Comparison of ENCODE assay signal across 8 cellular contexts in the genomic region with DNA sequence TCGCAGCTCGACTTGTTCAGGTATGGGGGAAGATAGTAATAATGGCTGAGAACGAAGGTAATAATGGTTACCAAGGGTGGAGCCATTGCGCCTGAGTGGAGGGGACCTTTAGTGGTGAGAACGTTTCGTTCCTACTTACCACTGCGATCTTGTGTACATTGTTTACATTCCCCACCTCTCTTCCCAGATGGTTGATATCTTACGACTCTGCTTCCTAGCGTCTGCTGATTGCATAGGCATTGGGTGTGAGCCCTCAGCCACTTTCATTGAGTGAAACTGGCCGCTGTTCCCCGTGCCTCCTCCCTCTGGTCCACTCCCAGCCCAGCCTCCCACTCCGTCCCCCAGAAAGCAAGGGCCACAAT. TPM values are rescaled to one million over a fixed set of nuclear protein-coding genes. Genes with fewer than 3 reads are reported as not detected.
DNase-seq lines count a peak whose midpoint lies in the region; ATAC-seq and TF ChIP-seq lines count a peak whose summit lies in the region.

No MANE protein-coding gene starts in this region.

- H3K27ac ChIP-seq in CD8-positive, alpha-beta T cell (ENCODE audit: low read depth, low read length), result peak overlapping the region; percentile 96
- H3K27ac ChIP-seq in IMR-90 (ENCODE audit: insufficient read depth, low read length) (peak overlapping the region; percentile 92), tibial nerve (peak overlapping the region; percentile 67 to 88 (median 82))

- intact Hi-C loops in CD8-positive, alpha-beta T cell (cut with DNase I, micrococcal nuclease), result loop anchor here (5.0 to 10.0 kb wide), 7 partner anchors 153 to 1309 kb away; a partner anchor contains a TSS
- intact Hi-C loops in IMR-90 (cut with micrococcal nuclease), result loop anchor here (5.0 kb wide), 1 partner anchor 158 kb away; a partner anchor contains a TSS

- H3K18ac ChIP-seq in IMR-90 (ENCODE audit: low read depth, low read length), result peak overlapping the region; percentile 47; the same call in 1 of the 2 replicates

- TF ChIP-seq EP300 in tibial nerve (IDR thresholded peaks at IDR 0.05), result no peak

- H3K4me2 ChIP-seq in IMR-90 (ENCODE audit: low read depth, low read length), result peak overlapping the region; percentile 76

- H3K4ac ChIP-seq in IMR-90 (ENCODE audit: low read depth, low read length), result peak overlapping the region; percentile 70

- no peak overlapping the region for H2AK9ac ChIP-seq in IMR-90 (replicated peaks; ENCODE audit: low read depth, low read length, poor library complexity)

- H3K14ac ChIP-seq in IMR-90 (replicated peaks; ENCODE audit: low read depth, low read length), result peak overlapping the region; percentile 30; the same call in 1 of the 2 replicates

- H2AK5ac ChIP-seq in IMR-90 (ENCODE audit: low read depth, low read length), result 0 out of 2 replicates have a peak overlapping the region, but pooled peaks have one; percentile 32

- dilution Hi-C loops in IMR-90 (cut with HindIII; ENCODE audit: low sequenced_read_pairs, unreplicated experiment), result no loop called here

- peak overlapping the region; percentile 99 for H3K4me3 Mint-ChIP-seq in CD8-positive, alpha-beta T cell

- POLR2A ChIA-PET in CD8-positive, alpha-beta T cell (lab: Charles Lee), result interaction anchor here (0.8 to 1.6 kb wide), 5 partner anchors 8 to 1149 kb away, joined by 3 to 8 read pairs (median 3); a partner anchor contains a TSS
- POLR2A ChIA-PET in IMR-90 (lab: Charles Lee; ENCODE audit: unreplicated experiment), result interaction anchor here (1.4 kb wide), 1 partner anchor 34 kb away, joined by 3 read pairs; no protein-coding TSS in a partner anchor

- no peaks in the 10 kb centered on the region for H3K27me3 ChIP-seq in CD8-positive, alpha-beta T cell (ENCODE audit: insufficient read depth, low read length)
- no peaks in the 10 kb centered on the region for H3K27me3 ChIP-seq in IMR-90 (ENCODE audit: control insufficient read depth, insufficient read depth, low read length)
- H3K27me3 ChIP-seq in tibial nerve, result peaks cover 0 to 6% of the 10 kb centered on the region in 2 donors

- peak overlapping the region; percentile 94 for H3K9ac ChIP-seq in IMR-90 (ENCODE audit: low read depth, low read length)

- H3K4me3 ChIP-seq in CD8-positive, alpha-beta T cell (ENCODE audit: low read depth, low read length), result peak overlapping the region; percentile 84
- H3K4me3 ChIP-seq in IMR-90 (ENCODE audit: insufficient read depth, low read depth, low read length), result peak overlapping the region; percentile 83
- peak overlapping the region; percentile 79 for H3K4me3 ChIP-seq in astrocyte of the spinal cord (ENCODE audit: low read depth, low read length)
- peak overlapping the region; percentile 60 to 76 (median 66) for H3K4me3 ChIP-seq in tibial nerve

- H2BK120ac ChIP-seq in IMR-90 (ENCODE audit: low read depth, low read length), result no peak overlapping the region; the same call in 1 of the 2 replicates

- peak overlapping the region; percentile 89 to 93 for H4K8ac ChIP-seq in IMR-90 (ENCODE audit: low read depth in 2 of 2, low read length in 2 of 2)

- BruUV-seq in IMR-90 (replicated peaks; lab: Mats Ljungman, UMichigan), result TSS peak; percentile 75

- no peaks in the 10 kb centered on the region; the same call in 1 of the 2 replicates for H4K20me1 ChIP-seq in IMR-90 (ENCODE audit: insufficient read depth, low read length)

- H2AFZ ChIP-seq in IMR-90 (replicated peaks; ENCODE audit: low read length, poor library complexity), result peak overlapping the region; percentile 87

- no peak overlapping the region for H2BK15ac ChIP-seq in IMR-90 (ENCODE audit: low read depth, low read length)

- peaks cover 25% of the 10 kb centered on the region for H3K36me3 Mint-ChIP-seq in CD8-positive, alpha-beta T cell

- peak overlapping the region; percentile 98 for H3K27ac Mint-ChIP-seq in CD8-positive, alpha-beta T cell

- H3K36me3 ChIP-seq in CD8-positive, alpha-beta T cell (ENCODE audit: insufficient read depth, low read length), result no peaks in the 10 kb centered on the region
- H3K36me3 ChIP-seq in IMR-90 (ENCODE audit: control insufficient read depth, insufficient read depth, low read length) (peaks cover 1% of the 10 kb centered on the region; the same call in 1 of the 2 replicates), tibial nerve (no peaks in the 10 kb centered on the region)

- 32% methylated on average over 3 of the region's 12 CpGs; no CpG with 5 or more reads in 1 of the 2 experiments for WGBS in IMR-90 (ENCODE audit: extremely low coverage in 2 of 2, insufficient read length in 1 of 2), 2 experiments
- 1 to 43% methylated on average over 11 to 12 of the region's 12 CpGs for WGBS in tibial nerve, 2 donors

- H3K9me1 ChIP-seq in IMR-90 (ENCODE audit: insufficient read depth, low read length), result no peaks in the 10 kb centered on the region

- peak; percentile 11 for ATAC-seq in CD8-positive, alpha-beta T cell
- ATAC-seq in GM19452 (IDR thresholded peaks at IDR 0.05; ENCODE audit: unreplicated experiment) (peak; percentile 23), IMR-90 (ENCODE audit: low read depth) (peak; percentile 22)

- H3K79me1 ChIP-seq in IMR-90 (ENCODE audit: low read depth in 1 of 2, low read length in 2 of 2), result peaks cover 5 to 18% of the 10 kb centered on the region in 2 experiments; a peak in 2 of 4 replicates

- CTCF ChIA-PET in CD8-positive, alpha-beta T cell (lab: Charles Lee), result interaction anchor here (0.8 to 1.0 kb wide), 2 partner anchors 15 to 38 kb away, joined by 3 to 4 read pairs; no protein-coding TSS in a partner anchor
- CTCF ChIA-PET in IMR-90 (lab: Yijun Ruan, JAX), result interaction anchor here (1.0 kb wide), 1 partner anchor 13 kb away, joined by 3 read pairs; no protein-coding TSS in a partner anchor

- H3K4me1 Mint-ChIP-seq in CD8-positive, alpha-beta T cell (ENCODE audit: low read depth), result peaks cover 43% of the 10 kb centered on the region

- no peaks in the 10 kb centered on the region for H3K9me3 ChIP-seq in CD8-positive, alpha-beta T cell (ENCODE audit: low read length)
- H3K9me3 ChIP-seq in IMR-90 (ENCODE audit: control insufficient read depth, insufficient read depth, low read length) (no peaks in the 10 kb centered on the region), tibial nerve (no peaks in the 10 kb centered on the region)

- no peaks in the 10 kb centered on the region for H3K27me3 Mint-ChIP-seq in CD8-positive, alpha-beta T cell (ENCODE audit: low read depth)

- H2BK5ac ChIP-seq in IMR-90 (ENCODE audit: low read depth, low read length, poor library complexity, severe bottlenecking), result peak overlapping the region; percentile 68

- TF ChIP-seq POLR2A in IMR-90 (IDR thresholded peaks at IDR 0.05; ENCODE audit: low read depth, low read length) (no peak), tibial nerve (IDR thresholded peaks at IDR 0.05) (no peak)

- peak overlapping the region; percentile 57; the same call in 1 of the 2 replicates for H3K56ac ChIP-seq in IMR-90 (ENCODE audit: extremely low read depth, insufficient read depth, low read length)

- peak overlapping the region; percentile 78 for H4K5ac ChIP-seq in IMR-90 (ENCODE audit: low read depth, low read length)

- no peak overlapping the region for H2BK20ac ChIP-seq in IMR-90 (ENCODE audit: low read depth, low read length)

- H3K9me3 Mint-ChIP-seq in CD8-positive, alpha-beta T cell, result no peaks in the 10 kb centered on the region

- no peak for TF ChIP-seq CTCF in CD8-positive, alpha-beta T cell (IDR thresholded peaks at IDR 0.05)
- TF ChIP-seq CTCF in IMR-90 (conservative IDR thresholded peaks at IDR 0.05; ENCODE audit: low read depth, low read length) (no peak), astrocyte of the spinal cord (IDR thresholded peaks at IDR 0.05; ENCODE audit: low read depth, low read length) (no peak), tibial nerve (IDR thresholded peaks at IDR 0.05) (no peak)

- no peak for TF ChIP-seq RAD21 in IMR-90 (IDR thresholded peaks at IDR 0.05; ENCODE audit: low read length)

- H3K4me1 ChIP-seq in CD8-positive, alpha-beta T cell (ENCODE audit: insufficient read depth, low read length), result peaks cover 21% of the 10 kb centered on the region
- H3K4me1 ChIP-seq in IMR-90 (ENCODE audit: control insufficient read depth, insufficient read depth, low read length), result no peaks in the 10 kb centered on the region
- peaks cover 0 to 23% (median 4%) of the 10 kb centered on the region in 4 donors for H3K4me1 ChIP-seq in tibial nerve

- H3K23ac ChIP-seq in IMR-90 (ENCODE audit: low read depth, low read length), result peak overlapping the region; percentile 41

- in situ Hi-C loops in IMR-90 (cut with MboI; ENCODE audit: low sequenced_read_pairs) (no loop called here), astrocyte of the spinal cord (cut with HindIII; ENCODE audit: low sequenced_read_pairs) (no loop called here)

- DNase-seq in CD8-positive, alpha-beta T cell, result peak in 1 of 7 experiments; percentile 4
- peak; percentile 34 for DNase-seq in IMR-90
- DNase-seq in astrocyte of the spinal cord (ENCODE audit: low read depth, low spot score), result peak; percentile 1
- DNase-seq in left kidney (ENCODE audit: low read depth, low spot score), result peak; percentile 36
- no peak for DNase-seq in tibial nerve (ENCODE audit: low spot score in 2 of 2)
- DNase-seq in NK-92 (lab: John Stamatoyannopoulos, UW; ENCODE audit: unreplicated experiment), result no peak
- no peak for DNase-seq in activated CD4-positive, alpha-beta T cell treated with anti-CD3 and anti-CD28 coated beads, Interleukin-2, amount 50 U/mL, for 1 hour

- H4K91ac ChIP-seq in IMR-90 (ENCODE audit: insufficient read depth, low read depth, low read length), result no peak overlapping the region; the same call in 1 of the 2 replicates

TF ChIP-seq in IMR-90, 13 proteins besides CTCF, POLR2A, EP300 and RAD21 (continues in another document):
- TF ChIP-seq, protein P1, sequence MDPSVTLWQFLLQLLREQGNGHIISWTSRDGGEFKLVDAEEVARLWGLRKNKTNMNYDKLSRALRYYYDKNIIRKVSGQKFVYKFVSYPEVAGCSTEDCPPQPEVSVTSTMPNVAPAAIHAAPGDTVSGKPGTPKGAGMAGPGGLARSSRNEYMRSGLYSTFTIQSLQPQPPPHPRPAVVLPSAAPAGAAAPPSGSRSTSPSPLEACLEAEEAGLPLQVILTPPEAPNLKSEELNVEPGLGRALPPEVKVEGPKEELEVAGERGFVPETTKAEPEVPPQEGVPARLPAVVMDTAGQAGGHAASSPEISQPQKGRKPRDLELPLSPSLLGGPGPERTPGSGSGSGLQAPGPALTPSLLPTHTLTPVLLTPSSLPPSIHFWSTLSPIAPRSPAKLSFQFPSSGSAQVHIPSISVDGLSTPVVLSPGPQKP (IDR thresholded peaks at IDR 0.05; ENCODE audit: borderline replicate concordance, low read depth, low read length), result no peak
- TF ChIP-seq BHLHE40 (IDR thresholded peaks at IDR 0.05; ENCODE audit: low read depth, low read length), result no peak

RNA-seq across cellular contexts. Expression of a gene that starts 0.8 kb away (rescaled TPM):
- 10 to 100 TPM; 55.7 to 56.6 TPM for total RNA-seq in CD8-positive, alpha-beta T cell
- total RNA-seq in IMR-90 (2012; rRNA removed) (75.3 and 87.1 TPM in 2 replicates), tibial nerve (10 to 100 TPM; 37.5 to 53.3 (median 46.8) TPM)
- 48.2 and 51.8 TPM in 2 replicates for polyA plus RNA-seq in IMR-90 (2012; rRNA removed)
- 17.9 and 28.5 TPM in 2 replicates for polyA plus RNA-seq in IMR-90 (2012; cell fraction: cytosol; rRNA removed)
- polyA plus RNA-seq in IMR-90 (2012; cell fraction: nucleus; rRNA removed; ENCODE audit: low replicate concordance), result 7.0 and 26.5 TPM in 2 replicates

RNA-seq across cellular contexts. Expression of a gene that starts 43.2 kb away (rescaled TPM):
- total RNA-seq in CD8-positive, alpha-beta T cell, result not detected
- not detected in 2 replicates for total RNA-seq in IMR-90 (2012; rRNA removed)
- not detected in 2 replicates for polyA plus RNA-seq in IMR-90 (2012; rRNA removed)
- not detected in 2 replicates for polyA plus RNA-seq in IMR-90 (2012; cell fraction: cytosol; rRNA removed)
- not detected in 2 replicates for polyA plus RNA-seq in IMR-90 (2012; cell fraction: nucleus; rRNA removed; ENCODE audit: low replicate concordance)
- not detected for total RNA-seq in tibial nerve

Comparison
In these comparisons a context has a peak if more than half of its experiments do, and no peak if none do; other contexts are left out.
1. DNase-seq: peak in IMR-90 (single experiment), astrocyte of the spinal cord (single experiment) and left kidney (single experiment); none in tibial nerve (0 of 2), NK-92 (single experiment) and activated CD4-positive, alpha-beta T cell treated with anti-CD3 and anti-CD28 coated beads, Interleukin-2, amount 50 U/mL, for 1 hour (single experiment).
2. Peak in every context shown above with its lines, with median percentiles within 50 percentile points of each other: ATAC-seq, H3K27ac ChIP-seq and H3K4me3 ChIP-seq.